1 cellular context compared by ENCODE assay signal in the genomic region with DNA sequence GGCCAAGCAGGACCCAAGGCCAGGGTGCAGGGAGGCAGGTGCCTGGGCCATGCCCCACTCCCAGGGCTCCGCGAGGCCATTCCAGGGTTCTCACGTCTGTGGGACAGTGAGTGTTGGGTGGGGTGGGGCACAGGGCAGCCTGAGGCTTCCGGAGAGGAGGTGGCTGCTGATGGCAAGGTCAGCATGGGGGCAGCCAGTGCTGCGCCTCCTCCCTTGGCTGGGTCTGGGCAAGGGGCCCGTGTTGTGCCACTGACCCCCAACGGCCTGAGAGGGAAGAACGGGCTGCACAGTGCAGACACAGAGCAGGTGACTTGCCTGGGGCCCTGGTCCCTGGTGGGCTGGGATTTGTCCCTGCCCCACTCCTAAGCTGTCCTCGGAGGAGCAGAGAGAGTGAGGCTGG.
TF ChIP-seq lines count a peak whose summit lies in the region.

No MANE protein-coding gene starts in this region.

TF ChIP-seq in IMR-90, 13 proteins besides CTCF, POLR2A, EP300 and RAD21 (continued from another document):
- TF ChIP-seq NFE2L2 (IDR thresholded peaks at IDR 0.05; ENCODE audit: low read depth, low read length) = no peak
- TF ChIP-seq MAZ (IDR thresholded peaks at IDR 0.05; ENCODE audit: borderline replicate concordance, low read depth, low read length) = no peak
- TF ChIP-seq, protein P1, sequence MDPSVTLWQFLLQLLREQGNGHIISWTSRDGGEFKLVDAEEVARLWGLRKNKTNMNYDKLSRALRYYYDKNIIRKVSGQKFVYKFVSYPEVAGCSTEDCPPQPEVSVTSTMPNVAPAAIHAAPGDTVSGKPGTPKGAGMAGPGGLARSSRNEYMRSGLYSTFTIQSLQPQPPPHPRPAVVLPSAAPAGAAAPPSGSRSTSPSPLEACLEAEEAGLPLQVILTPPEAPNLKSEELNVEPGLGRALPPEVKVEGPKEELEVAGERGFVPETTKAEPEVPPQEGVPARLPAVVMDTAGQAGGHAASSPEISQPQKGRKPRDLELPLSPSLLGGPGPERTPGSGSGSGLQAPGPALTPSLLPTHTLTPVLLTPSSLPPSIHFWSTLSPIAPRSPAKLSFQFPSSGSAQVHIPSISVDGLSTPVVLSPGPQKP (IDR thresholded peaks at IDR 0.05; ENCODE audit: borderline replicate concordance, low read depth, low read length) = no peak
- no peak for TF ChIP-seq RCOR1 (IDR thresholded peaks at IDR 0.05; ENCODE audit: insufficient replicate concordance, low read length)
- no peak for TF ChIP-seq BHLHE40 (IDR thresholded peaks at IDR 0.05; ENCODE audit: low read depth, low read length)
- TF ChIP-seq CHD1 (IDR thresholded peaks at IDR 0.05; ENCODE audit: low read depth, low read length) = no peak
- no peak for TF ChIP-seq MAFK (IDR thresholded peaks at IDR 0.05; ENCODE audit: low read depth, low read length)
